In the genomic region with DNA sequence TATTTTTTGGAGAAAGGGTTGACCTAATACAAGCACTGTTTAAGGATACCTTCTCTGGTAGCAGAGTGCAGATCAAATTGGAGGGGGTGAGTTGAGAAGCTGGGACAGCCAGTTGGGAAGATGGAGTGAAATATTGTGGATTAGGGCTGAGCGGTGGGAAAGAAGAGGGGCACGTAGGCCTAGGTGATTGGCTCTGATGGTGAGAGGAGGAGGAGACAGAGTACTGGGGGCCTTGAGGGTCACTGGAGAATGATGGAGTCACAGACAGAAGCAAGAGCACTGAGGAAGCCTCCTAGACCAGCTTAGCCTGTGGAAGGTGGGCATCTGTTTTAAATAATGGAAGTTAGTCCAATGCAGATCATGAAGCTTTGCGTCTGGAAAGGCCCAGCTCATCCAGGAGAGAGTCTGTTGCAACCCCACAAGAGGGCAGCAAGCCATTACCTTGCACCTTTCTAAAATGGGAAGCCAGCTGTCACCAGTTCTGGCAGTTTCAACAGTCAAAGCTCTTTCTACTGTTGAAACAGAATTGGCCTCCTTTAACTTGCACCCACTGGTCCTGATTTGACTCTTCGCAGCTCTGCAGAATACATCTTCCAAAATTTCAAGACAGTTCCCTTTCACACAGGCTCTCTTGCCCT, we compare ENCODE assay signal across 8 cellular contexts. TPM values are rescaled to one million over a fixed set of nuclear protein-coding genes. Genes with fewer than 3 reads are reported as not detected.
DNase-seq lines count a peak whose midpoint lies in the region; ATAC-seq and TF ChIP-seq lines count a peak whose summit lies in the region.

No MANE protein-coding gene starts in this region.

- H3K36me3 ChIP-seq in A673 (ENCODE audit: insufficient read depth, low read length, poor library complexity, severe bottlenecking): no peaks in the 10 kb centered on the region
- H3K36me3 ChIP-seq in heart left ventricle: no peaks in the 10 kb centered on the region
- H3K36me3 ChIP-seq in spleen: peaks cover 0 to 6% (median 0%) of the 10 kb centered on the region in 6 donors

- no peak for TF ChIP-seq POLR2A in heart left ventricle (IDR thresholded peaks at IDR 0.05)
- TF ChIP-seq POLR2A in spleen (IDR thresholded peaks at IDR 0.05): no peak

- no peak overlapping the region for H3K27ac Mint-ChIP-seq in natural killer cell

- H3K27ac ChIP-seq in A673 (ENCODE audit: low read depth, low read length, poor library complexity, severe bottlenecking) (no peak overlapping the region), VCaP (no peak overlapping the region), heart left ventricle (peak overlapping the region in 1 of 12 donors; percentile 7), spleen (peak overlapping the region in 1 of 8 donors; percentile 4)

- H3K27me3 Mint-ChIP-seq in natural killer cell (ENCODE audit: low read depth in 2 of 2): peaks cover 10 to 24% of the 10 kb centered on the region in 2 donors

- DNase-seq in A673 (ENCODE audit: low spot score) (no peak), GDM1 (lab: John Stamatoyannopoulos, UW) (peak; percentile 1), NCI-H1092 treated with DMSO at 0.1 percent for 48 hours (lab: John Stamatoyannopoulos, UW) (peak; percentile 27), heart left ventricle (peak in 1 of 5 donors; percentile 39), spleen (peak; percentile 53), occipital lobe (lab: John Stamatoyannopoulos, UW) (no peak), natural killer cell (no peak)

- ATAC-seq in heart left ventricle: peak; percentile 59 to 86 (median 82)
- no peak for ATAC-seq in natural killer cell

- no peak overlapping the region for H3K4me3 Mint-ChIP-seq in natural killer cell

- no peaks in the 10 kb centered on the region for H3K9me3 Mint-ChIP-seq in natural killer cell

- no peak overlapping the region for H3K4me3 ChIP-seq in A673 (ENCODE audit: low read depth, low read length, poor library complexity, severe bottlenecking)
- no peak overlapping the region for H3K4me3 ChIP-seq in heart left ventricle
- no peak overlapping the region for H3K4me3 ChIP-seq in spleen

- H3K4me1 ChIP-seq in A673 (ENCODE audit: insufficient read depth, low read length, poor library complexity, severe bottlenecking): no peaks in the 10 kb centered on the region
- peaks cover 0 to 5% (median 2%) of the 10 kb centered on the region in 12 donors for H3K4me1 ChIP-seq in heart left ventricle
- H3K4me1 ChIP-seq in spleen: peaks cover 0 to 36% (median 11%) of the 10 kb centered on the region in 6 donors

- no peaks in the 10 kb centered on the region for H3K27me3 ChIP-seq in A673 (replicated peaks; ENCODE audit: insufficient read depth, low read depth, low read length, poor library complexity)
- H3K27me3 ChIP-seq in heart left ventricle: no peaks in the 10 kb centered on the region
- peaks cover 0 to 7% (median 0%) of the 10 kb centered on the region in 7 donors for H3K27me3 ChIP-seq in spleen (replicated peaks in 1 of 7)

- H3K4me1 Mint-ChIP-seq in natural killer cell: no peaks in the 10 kb centered on the region

- intact Hi-C loops in A673 (cut with micrococcal nuclease; ENCODE audit: unreplicated experiment): no loop called here
- intact Hi-C loops in heart left ventricle (cut with DNase I): loop anchor here in 5 of 10 donors (5.0 to 10.0 kb wide), 3 partner anchors 134 to 157 kb away; a partner anchor contains a TSS
- intact Hi-C loops in spleen (cut with DNase I; ENCODE audit: low total_unique reads): loop anchor here (10.0 kb wide), 1 partner anchor 144 kb away; no protein-coding TSS in a partner anchor
- intact Hi-C loops in natural killer cell (cut with micrococcal nuclease): no loop called here

- BruUV-seq in A673 (replicated peaks; lab: Mats Ljungman, UMichigan): no TSS peak

- 56 to 63% (median 62%) methylated on average over 4 of the region's 4 CpGs for WGBS in heart left ventricle, 4 donors
- whole genome bisulfite sequencing in spleen, 5 donors: 70 to 83% (median 74%) methylated on average over 4 of the region's 4 CpGs

- CTCF ChIA-PET in A673 (lab: Charles Lee): interaction anchor here (0.6 to 1.1 kb wide), 5 partner anchors 36 to 185 kb away, joined by 3 to 6 read pairs (median 4); a partner anchor contains a TSS

- H3K9me3 ChIP-seq in A673 (ENCODE audit: low read depth, low read length, poor library complexity, severe bottlenecking): no peaks in the 10 kb centered on the region
- H3K9me3 ChIP-seq in heart left ventricle: no peaks in the 10 kb centered on the region
- H3K9me3 ChIP-seq in spleen: no peaks in the 10 kb centered on the region

- TF ChIP-seq CTCF in A673 (conservative IDR thresholded peaks at IDR 0.05; ENCODE audit: low read depth, low read length): peak; percentile 32; the same call in 1 of the 2 replicates
- peak; percentile 79 for TF ChIP-seq CTCF in VCaP (conservative IDR thresholded peaks at IDR 0.05)
- peak; percentile 34 to 64 (median 55) for TF ChIP-seq CTCF in heart left ventricle (IDR thresholded peaks at IDR 0.05)
- peak in 10 of 11 experiments; percentile 23 to 64 (median 51) for TF ChIP-seq CTCF in spleen (IDR thresholded peaks at IDR 0.05 in 8 of 11, conservative IDR thresholded peaks at IDR 0.05 in 3 of 11)
- no peak for TF ChIP-seq CTCF in natural killer cell (IDR thresholded peaks at IDR 0.05)

- H3K36me3 Mint-ChIP-seq in natural killer cell: no peaks in the 10 kb centered on the region

- POLR2A ChIA-PET in A673 (lab: Charles Lee; ENCODE audit: low non-redundant PET): no interaction called here

RNA-seq across cellular contexts. Expression of a gene that starts 11.8 kb away (rescaled TPM):
- total RNA-seq in A673 (2021): 2.4 and 3.6 TPM in 2 replicates
- total RNA-seq in heart left ventricle: 1 to 10 TPM in 6 of 9 donors, under 1 TPM in 3; 0.16 to 2.0 (median 1.3) TPM
- 1 to 10 TPM in 1 of 2 donors, under 1 TPM in 1; 0.29 to 1.0 TPM for polyA plus RNA-seq in heart left ventricle
- total RNA-seq in spleen: 10 to 100 TPM in 5 of 7 donors, 1 to 10 TPM in 2; 8.1 to 26.8 (median 13.5) TPM
- 10 to 100 TPM in 2 of 3 donors, 1 to 10 TPM in 1; 6.0 to 34.1 (median 33.6) TPM for polyA plus RNA-seq in spleen
- 1.2 TPM for total RNA-seq in occipital lobe
- 1 to 10 TPM; 1.2 to 2.6 (median 1.6) TPM for total RNA-seq in natural killer cell

RNA-seq across cellular contexts. Expression of a gene that starts 13.3 kb away (rescaled TPM):
- total RNA-seq in A673 (2021) (94.9 and 96.4 TPM in 2 replicates), heart left ventricle (10 to 100 TPM in 8 of 9 donors, 1 to 10 TPM in 1; 9.6 to 30.3 (median 18.0) TPM), spleen (100 to 1,000 TPM in 6 of 7 donors, 10 to 100 TPM in 1; 97.3 to 304 (median 145) TPM), occipital lobe (2.5 TPM), natural killer cell (10 to 100 TPM; 79.3 to 96.8 (median 89.2) TPM)
- polyA plus RNA-seq in heart left ventricle (10 to 100 TPM; 13.1 to 26.6 TPM), spleen (100 to 1,000 TPM in 2 of 3 donors, 10 to 100 TPM in 1; 45.6 to 193 (median 149) TPM)

RNA-seq across cellular contexts. Expression of a gene that starts 18.8 kb away (rescaled TPM):
- total RNA-seq in A673 (2021) (5.8 and 8.9 TPM in 2 replicates), heart left ventricle (1 to 10 TPM in 4 of 9 donors, under 1 TPM in 5; 0.44 to 4.0 (median 0.94) TPM), spleen (10 to 100 TPM in 6 of 7 donors, 1 to 10 TPM in 1; 9.6 to 27.9 (median 15.2) TPM), occipital lobe (2.3 TPM), natural killer cell (10 to 100 TPM in 1 of 3 donors, 1 to 10 TPM in 2; 6.8 to 14.7 (median 8.5) TPM)
- polyA plus RNA-seq in heart left ventricle (1 to 10 TPM; 1.2 to 1.4 TPM), spleen (10 to 100 TPM in 2 of 3 donors, 1 to 10 TPM in 1; 5.1 to 12.7 (median 11.3) TPM)

RNA-seq across cellular contexts. Expression of a gene that starts 33.6 kb away (rescaled TPM):
- total RNA-seq in A673 (2021): 30.4 and 38.2 TPM in 2 replicates
- 10 to 100 TPM in 6 of 9 donors, 1 to 10 TPM in 3; 6.2 to 21.8 (median 11.9) TPM for total RNA-seq in heart left ventricle
- 10 to 100 TPM; 49.5 to 79.7 TPM for polyA plus RNA-seq in heart left ventricle
- 10 to 100 TPM; 28.1 to 39.0 (median 29.3) TPM for total RNA-seq in spleen
- 10 to 100 TPM; 54.5 to 68.7 (median 65.9) TPM for polyA plus RNA-seq in spleen
- 14.7 TPM for total RNA-seq in occipital lobe
- 10 to 100 TPM; 34.5 to 39.2 (median 36.7) TPM for total RNA-seq in natural killer cell

Comparison
In these comparisons a context has a peak if more than half of its experiments do, and no peak if none do; other contexts are left out.
1. DNase-seq: peak in GDM1 (single experiment), NCI-H1092 treated with DMSO at 0.1 percent for 48 hours (single experiment) and spleen (single experiment); none in A673 (single experiment), occipital lobe (single experiment) and natural killer cell (single experiment).
2. ATAC-seq: peak in heart left ventricle (4 of 4); none in natural killer cell (0 of 3).